In the genomic region with DNA sequence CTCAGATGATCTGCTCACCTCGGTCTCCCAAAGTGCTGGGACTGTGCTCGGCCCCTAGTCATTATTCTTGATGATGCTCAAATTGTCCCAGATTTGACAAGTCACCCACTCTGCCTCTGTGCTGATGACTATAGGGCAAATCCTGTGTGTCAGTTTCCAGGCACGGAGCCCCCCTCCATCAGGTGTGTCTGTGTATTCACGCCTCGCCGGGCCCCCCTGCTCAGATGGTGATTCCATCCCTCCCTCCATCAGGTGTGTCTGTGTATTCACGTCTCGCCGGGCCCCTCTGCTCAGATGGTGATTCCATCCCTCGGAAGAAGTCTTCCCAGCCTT, we compare ENCODE assay signal across 12 cellular contexts. TPM values are rescaled to one million over a fixed set of nuclear protein-coding genes. Genes with fewer than 3 reads are reported as not detected.
DNase-seq lines count a peak whose midpoint lies in the region; ATAC-seq, FAIRE-seq and TF ChIP-seq lines count a peak whose summit lies in the region.
"Had no signal": no experiment of that assay in that cellular context is flagged by ENCODE, and none has a peak within 500 bp of the region (broad histone marks: within the 10 kb centered on the region; RNA-seq: fewer than 3 reads in every experiment).

No MANE protein-coding gene starts in this region.

- H4K20me1 ChIP-seq in IMR-90 (ENCODE audit: insufficient read depth, low read length) (no peaks in the 10 kb centered on the region), GM12878 (ENCODE audit: control insufficient read depth, insufficient read depth) (no peaks in the 10 kb centered on the region)

- RAD21 ChIA-PET in GM12878 (lab: Charles Lee; ENCODE audit: unreplicated experiment) = no interaction called here

- H3K9me3 Mint-ChIP-seq in activated naive CD4-positive, alpha-beta T cell treated with anti-CD3 and anti-CD28 coated beads for 36 hours = no peaks in the 10 kb centered on the region
- no peaks in the 10 kb centered on the region for H3K9me3 Mint-ChIP-seq in stimulated activated memory B cell treated with anti-CD40 and anti-IgM and Interleukin-4, amounts not matched to agents 10 μg/mL and 1 μg/mL and 100 μg/mL, for 72 hours

- H3K9me3 ChIP-seq in IMR-90 (ENCODE audit: control insufficient read depth, insufficient read depth, low read length) (no peaks in the 10 kb centered on the region), GM12878 (replicated peaks; ENCODE audit: control insufficient read depth, insufficient read depth, low read length) (no peaks in the 10 kb centered on the region)
- H3K9me3 ChIP-seq: psoas muscle had no signal

- no peak overlapping the region for H2BK5ac ChIP-seq in IMR-90 (ENCODE audit: low read depth, low read length, poor library complexity, severe bottlenecking)

- no peak overlapping the region for H4K5ac ChIP-seq in IMR-90 (ENCODE audit: low read depth, low read length)

- intact Hi-C loops in activated naive CD4-positive, alpha-beta T cell treated with anti-CD3 and anti-CD28 coated beads for 36 hours (cut with micrococcal nuclease) = loop anchor here (10.0 kb wide), 1 partner anchor 315 kb away; a partner anchor contains a TSS
- intact Hi-C loops in IMR-90 (cut with micrococcal nuclease) (no loop called here), GM12878 (cut with micrococcal nuclease; ENCODE audit: unreplicated experiment) (loop anchor here (5.0 to 10.0 kb wide), 2 partner anchors 47 to 415 kb away; a partner anchor contains a TSS)

- H3K27ac Mint-ChIP-seq in activated naive CD4-positive, alpha-beta T cell treated with anti-CD3 and anti-CD28 coated beads for 36 hours = peak overlapping the region; percentile 79
- peak overlapping the region; percentile 94 for H3K27ac Mint-ChIP-seq in stimulated activated memory B cell treated with anti-CD40 and anti-IgM and Interleukin-4, amounts not matched to agents 10 μg/mL and 1 μg/mL and 100 μg/mL, for 72 hours

- no peak overlapping the region for H3K4me3 Mint-ChIP-seq in activated naive CD4-positive, alpha-beta T cell treated with anti-CD3 and anti-CD28 coated beads for 36 hours
- H3K4me3 Mint-ChIP-seq in stimulated activated memory B cell treated with anti-CD40 and anti-IgM and Interleukin-4, amounts not matched to agents 10 μg/mL and 1 μg/mL and 100 μg/mL, for 72 hours = peak overlapping the region; percentile 67

- in situ Hi-C loops in IMR-90 (cut with MboI; ENCODE audit: low sequenced_read_pairs) (no loop called here), GM12878 (cut with MboI) (no loop called here)

- H3K27me3 ChIP-seq in IMR-90 (ENCODE audit: control insufficient read depth, insufficient read depth, low read length) = peaks cover 8% of the 10 kb centered on the region; the same call in 1 of the 2 replicates
- no peaks in the 10 kb centered on the region for H3K27me3 ChIP-seq in GM12878 (replicated peaks in 1 of 2; ENCODE audit: control insufficient read depth in 2 of 2, insufficient read depth in 2 of 2, low read length in 1 of 2)

- H3K4me3 ChIP-seq in IMR-90 (ENCODE audit: insufficient read depth, low read depth, low read length) = no peak overlapping the region
- H3K4me3 ChIP-seq in GM12878 = peak overlapping the region; percentile 40; the same call in 1 of the 2 replicates
- H3K4me3 ChIP-seq: psoas muscle had no signal

- H3K9me1 ChIP-seq in IMR-90 (ENCODE audit: insufficient read depth, low read length) = peaks cover 11% of the 10 kb centered on the region; the same call in 1 of the 2 replicates

- 90% methylated on average over 2 of the region's 10 CpGs; no CpG with 5 or more reads in 1 of the 2 experiments for WGBS in IMR-90 (ENCODE audit: extremely low coverage in 2 of 2, insufficient read length in 1 of 2), 2 experiments
- WGBS in GM12878 (ENCODE audit: insufficient coverage, insufficient replicate concordance, low lambda C conversion rate, missing lambda C conversion rate) = 15% methylated on average over 10 of the region's 10 CpGs

- ATAC-seq in IMR-90 (ENCODE audit: low read depth) (no peak), GM12878 (no peak)
- ATAC-seq in stimulated activated memory B cell treated with anti-CD40 and anti-IgM and Interleukin-4, amounts not matched to agents 10 μg/mL and 1 μg/mL and 100 μg/mL, for 72 hours = no peak

- H2AK5ac ChIP-seq in IMR-90 (ENCODE audit: low read depth, low read length) = no peak overlapping the region

- no peaks in the 10 kb centered on the region for H3K79me1 ChIP-seq in IMR-90 (ENCODE audit: low read depth in 1 of 2, low read length in 2 of 2)

- no peak overlapping the region for H2BK20ac ChIP-seq in IMR-90 (ENCODE audit: low read depth, low read length)

- no peaks in the 10 kb centered on the region for H3K27me3 Mint-ChIP-seq in activated naive CD4-positive, alpha-beta T cell treated with anti-CD3 and anti-CD28 coated beads for 36 hours (ENCODE audit: low read depth)
- no peaks in the 10 kb centered on the region for H3K27me3 Mint-ChIP-seq in stimulated activated memory B cell treated with anti-CD40 and anti-IgM and Interleukin-4, amounts not matched to agents 10 μg/mL and 1 μg/mL and 100 μg/mL, for 72 hours

- peaks cover 60% of the 10 kb centered on the region for H3K4me1 Mint-ChIP-seq in activated naive CD4-positive, alpha-beta T cell treated with anti-CD3 and anti-CD28 coated beads for 36 hours (ENCODE audit: low read depth)
- peaks cover 73% of the 10 kb centered on the region for H3K4me1 Mint-ChIP-seq in stimulated activated memory B cell treated with anti-CD40 and anti-IgM and Interleukin-4, amounts not matched to agents 10 μg/mL and 1 μg/mL and 100 μg/mL, for 72 hours

- TF ChIP-seq RAD21 in IMR-90 (IDR thresholded peaks at IDR 0.05; ENCODE audit: low read length) = no peak
- TF ChIP-seq RAD21 in GM12878 (IDR thresholded peaks at IDR 0.05; ENCODE audit: insufficient read depth, low read depth, low read length) = no peak

- FAIRE-seq in GM12878 (lab: Jason Lieb, UNC) = no peak
- FAIRE-seq: D721Med had no signal

- no peak overlapping the region for H3K56ac ChIP-seq in IMR-90 (ENCODE audit: extremely low read depth, insufficient read depth, low read length)

- BruUV-seq in IMR-90 (replicated peaks; lab: Mats Ljungman, UMichigan) = no TSS peak
- BruUV-seq in GM12878 (replicated peaks; lab: Mats Ljungman, UMichigan) = no TSS peak

- no peak for TF ChIP-seq POLR2A in IMR-90 (IDR thresholded peaks at IDR 0.05; ENCODE audit: low read depth, low read length)
- no peak for TF ChIP-seq POLR2A in GM12878 (IDR thresholded peaks at IDR 0.05; ENCODE audit: low read depth, low read length)

- H3K4me2 ChIP-seq in IMR-90 (ENCODE audit: low read depth, low read length) (no peak overlapping the region), GM12878 (ENCODE audit: control insufficient read depth, insufficient read depth) (peak overlapping the region; percentile 100)

- H3K9ac ChIP-seq in IMR-90 (ENCODE audit: low read depth, low read length) (no peak overlapping the region), GM12878 (ENCODE audit: control insufficient read depth, insufficient read depth, low read length) (peak overlapping the region; percentile 87)

- peaks cover 6% of the 10 kb centered on the region for H3K36me3 Mint-ChIP-seq in activated naive CD4-positive, alpha-beta T cell treated with anti-CD3 and anti-CD28 coated beads for 36 hours (ENCODE audit: low read depth)
- H3K36me3 Mint-ChIP-seq in stimulated activated memory B cell treated with anti-CD40 and anti-IgM and Interleukin-4, amounts not matched to agents 10 μg/mL and 1 μg/mL and 100 μg/mL, for 72 hours = peaks cover 3% of the 10 kb centered on the region

- no peak overlapping the region for H3K27ac ChIP-seq in IMR-90 (ENCODE audit: insufficient read depth, low read length)
- H3K27ac ChIP-seq in GM12878 (ENCODE audit: control insufficient read depth, insufficient read depth) = peak overlapping the region; percentile 99
- H3K27ac ChIP-seq: psoas muscle had no signal

- H4K91ac ChIP-seq in IMR-90 (ENCODE audit: insufficient read depth, low read depth, low read length) = no peak overlapping the region

- POLR2A ChIA-PET in IMR-90 (lab: Charles Lee; ENCODE audit: unreplicated experiment) (no interaction called here), GM12878 (lab: Charles Lee) (interaction anchor here (0.6 to 2.7 kb wide), 3 partner anchors 43 to 113 kb away, joined by 3 to 12 read pairs (median 9); no protein-coding TSS in a partner anchor)

- H2AK9ac ChIP-seq in IMR-90 (replicated peaks; ENCODE audit: low read depth, low read length, poor library complexity) = no peak overlapping the region

- CTCF ChIA-PET in activated naive CD4-positive, alpha-beta T cell treated with anti-CD3 and anti-CD28 coated beads for 36 hours (lab: Charles Lee) = no interaction called here
- CTCF ChIA-PET in IMR-90 (lab: Yijun Ruan, JAX) (no interaction called here), GM12878 (lab: Yijun Ruan, JAX) (interaction anchor here (7.6 kb wide), 1 partner anchor 17 kb away, joined by 67 read pairs; no protein-coding TSS in a partner anchor)

- H2AFZ ChIP-seq in IMR-90 (replicated peaks; ENCODE audit: low read length, poor library complexity) = peak overlapping the region; percentile 43
- peak overlapping the region; percentile 33; the same call in 1 of the 2 replicates for H2AFZ ChIP-seq in GM12878 (ENCODE audit: control insufficient read depth, low read depth, low read length)

- H3K79me2 ChIP-seq in GM12878 (ENCODE audit: control insufficient read depth, insufficient read depth, low read length) = peaks cover 29% of the 10 kb centered on the region

- no peak overlapping the region for H4K8ac ChIP-seq in IMR-90 (ENCODE audit: low read depth in 2 of 2, low read length in 2 of 2)

- no peak overlapping the region for H2BK15ac ChIP-seq in IMR-90 (ENCODE audit: low read depth, low read length)

- TF ChIP-seq CTCF in IMR-90 (conservative IDR thresholded peaks at IDR 0.05; ENCODE audit: low read depth, low read length) (no peak), GM12878 (IDR thresholded peaks at IDR 0.05 in 2 of 3, conservative IDR thresholded peaks at IDR 0.05 in 1 of 3; ENCODE audit: control insufficient read depth in 2 of 3, extremely low read depth in 1 of 3, insufficient read depth in 1 of 3, low read depth in 3 of 3, low read length in 3 of 3) (no peak)

- dilution Hi-C loops in IMR-90 (cut with HindIII; ENCODE audit: low sequenced_read_pairs, unreplicated experiment) = no loop called here

- SMC1A ChIA-PET in GM12878 (lab: Charles Lee; ENCODE audit: uncharacterized antibody, unreplicated experiment) = interaction anchor here (3.7 to 3.8 kb wide), 2 partner anchors 12 to 17 kb away, joined by 16 to 21 read pairs; no protein-coding TSS in a partner anchor

- H3K36me3 ChIP-seq in IMR-90 (ENCODE audit: control insufficient read depth, insufficient read depth, low read length) = no peaks in the 10 kb centered on the region
- H3K36me3 ChIP-seq in GM12878 (ENCODE audit: control insufficient read depth in 2 of 2, insufficient read depth in 2 of 2, low read length in 1 of 2) = no peaks in the 10 kb centered on the region

- no peak overlapping the region for H3K18ac ChIP-seq in IMR-90 (ENCODE audit: low read depth, low read length)

- DNase-seq in activated naive CD4-positive, alpha-beta T cell treated with anti-CD3 and anti-CD28 coated beads for 36 hours = no peak
- DNase-seq in activated naive CD4-positive, alpha-beta T cell (lab: John Stamatoyannopoulos, UW) = no peak
- DNase-seq in IMR-90 (no peak), GM12878 (ENCODE audit: low read depth, low spot score) (no peak), hippocampal formation (lab: John Stamatoyannopoulos, UW) (no peak), NCI-H748 (lab: John Stamatoyannopoulos, UW; ENCODE audit: unreplicated experiment) (no peak)
- no peak for DNase-seq in stimulated activated CD4-positive, alpha-beta T cell treated with anti-CD3 and anti-CD28 coated beads, Interleukin-1b, Interleukin-23, amount 100 ng/mL, for 48 hours
- DNase-seq: NCI-H226, SIG-M5 had no signal

- no peak overlapping the region for H3K23ac ChIP-seq in IMR-90 (ENCODE audit: low read depth, low read length)

- TF ChIP-seq EP300 in GM12878 (IDR thresholded peaks at IDR 0.05; ENCODE audit: borderline replicate concordance in 1 of 2, control insufficient read depth in 1 of 2, low read depth in 2 of 2, low read length in 2 of 2) = no peak

- no peak overlapping the region for H3K14ac ChIP-seq in IMR-90 (replicated peaks; ENCODE audit: low read depth, low read length)

- no peak overlapping the region; the same call in 1 of the 2 replicates for H3K4ac ChIP-seq in IMR-90 (ENCODE audit: low read depth, low read length)

- H3K4me1 ChIP-seq in IMR-90 (ENCODE audit: control insufficient read depth, insufficient read depth, low read length) (peaks cover 7% of the 10 kb centered on the region), GM12878 (ENCODE audit: control insufficient read depth, insufficient read depth, low read length) (peaks cover 61% of the 10 kb centered on the region)
- H3K4me1 ChIP-seq: psoas muscle had no signal

- no peak overlapping the region for H2BK120ac ChIP-seq in IMR-90 (ENCODE audit: low read depth, low read length)

RNA-seq across cellular contexts. Expression of a gene that starts 4.3 kb away (rescaled TPM):
- 10 to 100 TPM; 11.3 to 15.3 TPM for total RNA-seq in activated naive CD4-positive, alpha-beta T cell treated with anti-CD3 and anti-CD28 coated beads for 36 hours
- total RNA-seq in IMR-90 (2012; rRNA removed) (under 0.01 TPM in 2 replicates), GM12878 (2014; rRNA removed) (45.8 and 49.3 TPM in 2 replicates), GM12878 (2014; rRNA removed; fragmentation: Illumina TruSeq; extraction: Trizol) (20.3 and 21.0 TPM in 2 replicates), GM12878 (2021) (39.6 and 40.3 TPM in 2 replicates)
- polyA plus RNA-seq in IMR-90 (2012; rRNA removed) (0.10 and 0.19 TPM in 2 replicates), GM12878 (2011; rRNA removed) (10.2 and 14.9 TPM in 2 replicates), GM12878 (2014; fragmentation: Illumina TruSeq; extraction: Trizol) (4.9 and 14.5 TPM in 2 replicates), GM12878 (2014; fragmentation: Nextera tagmentation; extraction: Ambion mirVana) (1 to 10 TPM; 1.9 to 2.2 TPM), GM12878 (2014; rRNA removed) (30.0 and 30.7 TPM in 2 replicates), GM12878 (2016; fragmentation: Nextera tagmentation; extraction: Ambion mirVana) (10 to 100 TPM; 19.8 to 21.7 TPM)
- polyA plus RNA-seq in IMR-90 (2012; cell fraction: cytosol; rRNA removed) = 0.15 and 0.43 TPM in 2 replicates
- polyA plus RNA-seq in IMR-90 (2012; cell fraction: nucleus; rRNA removed; ENCODE audit: low replicate concordance) = 1.9 and 3.3 TPM in 2 replicates
- 118 and 130 TPM in 2 replicates for total RNA-seq in GM12878 (2013; cell fraction: nucleolus; rRNA removed)
- 9.9 TPM for polyA plus RNA-seq in GM12878 (2011; ENCODE audit: low read depth)
- polyA plus RNA-seq in GM12878 (2011; cell fraction: cytosol; rRNA removed) = 23.7 and 36.1 TPM in 2 replicates
- 47.6 and 57.0 TPM in 2 replicates for polyA plus RNA-seq in GM12878 (2011; cell fraction: nucleus; rRNA removed)
- 22.6 and 24.5 TPM in 2 replicates for polyA plus RNA-seq in GM12878 (2012)
- 38.5 and 63.1 TPM in 2 replicates for polyA minus RNA-seq in GM12878 (2011; rRNA and poly(A)+ RNA removed)
- polyA minus RNA-seq in GM12878 (2011; cell fraction: cytosol; rRNA and poly(A)+ RNA removed) = 15.9 and 17.0 TPM in 2 replicates
- 15.6 and 33.9 TPM in 2 replicates for polyA minus RNA-seq in GM12878 (2011; cell fraction: nucleus; rRNA and poly(A)+ RNA removed)

RNA-seq across cellular contexts. Expression of a gene that starts 48.6 kb away (rescaled TPM):
- total RNA-seq in activated naive CD4-positive, alpha-beta T cell treated with anti-CD3 and anti-CD28 coated beads for 36 hours = 10 to 100 TPM; 59.6 to 60.4 TPM
- 17.7 and 19.7 TPM in 2 replicates for total RNA-seq in IMR-90 (2012; rRNA removed)
- 18.6 and 21.4 TPM in 2 replicates for polyA plus RNA-seq in IMR-90 (2012; rRNA removed)
- 17.8 and 18.2 TPM in 2 replicates for polyA plus RNA-seq in IMR-90 (2012; cell fraction: cytosol; rRNA removed)
- 9.9 and 13.1 TPM in 2 replicates for polyA plus RNA-seq in IMR-90 (2012; cell fraction: nucleus; rRNA removed; ENCODE audit: low replicate concordance)
- total RNA-seq in GM12878 (2013; cell fraction: nucleolus; rRNA removed) = 26.9 and 31.0 TPM in 2 replicates
- 59.0 and 62.9 TPM in 2 replicates for total RNA-seq in GM12878 (2014; rRNA removed)
- 28.7 and 30.1 TPM in 2 replicates for total RNA-seq in GM12878 (2014; rRNA removed; fragmentation: Illumina TruSeq; extraction: Trizol)
- 56.3 and 60.2 TPM in 2 replicates for total RNA-seq in GM12878 (2021)
- polyA plus RNA-seq in GM12878 (2011; ENCODE audit: low read depth) = 12.7 TPM
- polyA plus RNA-seq in GM12878 (2011; rRNA removed) = 35.4 and 48.5 TPM in 2 replicates
- polyA plus RNA-seq in GM12878 (2011; cell fraction: cytosol; rRNA removed) = 50.6 and 63.1 TPM in 2 replicates
- polyA plus RNA-seq in GM12878 (2011; cell fraction: nucleus; rRNA removed) = 32.4 and 40.6 TPM in 2 replicates
- polyA plus RNA-seq in GM12878 (2012) = 27.2 and 36.2 TPM in 2 replicates
- 14.4 and 23.3 TPM in 2 replicates for polyA plus RNA-seq in GM12878 (2014; fragmentation: Illumina TruSeq; extraction: Trizol)
- polyA plus RNA-seq in GM12878 (2014; fragmentation: Nextera tagmentation; extraction: Ambion mirVana) = 10 to 100 TPM; 10.4 to 16.1 TPM
- 55.7 and 59.3 TPM in 2 replicates for polyA plus RNA-seq in GM12878 (2014; rRNA removed)
- polyA plus RNA-seq in GM12878 (2016; fragmentation: Nextera tagmentation; extraction: Ambion mirVana) = 10 to 100 TPM; 61.7 to 64.0 TPM
- polyA minus RNA-seq in GM12878 (2011; rRNA and poly(A)+ RNA removed) = 25.7 and 41.9 TPM in 2 replicates
- 16.9 and 21.2 TPM in 2 replicates for polyA minus RNA-seq in GM12878 (2011; cell fraction: cytosol; rRNA and poly(A)+ RNA removed)
- polyA minus RNA-seq in GM12878 (2011; cell fraction: nucleus; rRNA and poly(A)+ RNA removed) = 8.0 and 14.2 TPM in 2 replicates

Comparison
In these comparisons a context has a peak if more than half of its experiments do, and no peak if none do; other contexts are left out.
1. RNA of a gene that starts 4.3 kb away (total RNA-seq): 20.3 to 130 TPM in GM12878 and 11.3 to 15.3 TPM in activated naive CD4-positive, alpha-beta T cell treated with anti-CD3 and anti-CD28 coated beads for 36 hours; under 0.01 TPM in IMR-90; every median in the first group is over 10 times any median in the second.